9 cellular contexts compared by ENCODE assay signal in the genomic region with DNA sequence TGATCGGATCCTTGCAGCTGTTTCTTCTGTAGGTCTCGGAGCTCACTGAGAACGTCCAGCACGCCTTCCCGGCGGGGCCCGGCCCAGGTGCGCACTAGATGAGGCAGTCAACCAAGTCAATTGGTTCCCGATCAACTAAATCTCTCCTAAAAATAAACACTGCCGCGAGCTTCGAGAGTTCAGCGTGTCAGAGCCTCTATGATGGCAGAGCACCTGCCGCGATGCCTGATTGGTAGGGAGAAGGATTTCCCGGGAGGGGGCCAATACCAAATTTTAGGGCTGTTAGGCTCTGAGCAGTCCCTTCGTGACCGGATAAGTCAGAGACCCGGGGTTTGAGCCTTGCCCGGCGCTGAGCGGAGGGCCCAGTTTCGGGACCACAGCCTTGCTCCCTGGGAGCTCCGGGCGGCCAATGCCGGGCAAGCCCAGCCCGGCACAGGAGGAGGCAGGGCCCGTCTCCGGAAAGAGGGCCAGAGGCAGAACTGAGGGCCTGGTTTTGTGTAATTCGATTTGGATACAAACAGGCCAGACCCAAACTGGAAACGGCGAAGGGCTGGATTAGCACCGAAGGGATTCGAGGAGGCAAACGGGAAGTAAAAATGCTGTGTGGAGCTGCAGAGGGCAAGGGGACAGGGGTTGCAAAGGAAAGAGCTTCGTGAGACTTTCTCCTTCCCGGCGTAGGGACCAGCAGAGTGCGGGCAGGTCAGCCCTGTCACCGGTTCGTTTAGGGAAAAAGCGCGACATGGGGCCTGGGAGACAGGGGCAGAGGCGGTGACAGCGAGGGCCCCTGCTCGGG. TPM values are rescaled to one million over a fixed set of nuclear protein-coding genes. Genes with fewer than 3 reads are reported as not detected.
DNase-seq lines count a peak whose midpoint lies in the region; ATAC-seq and TF ChIP-seq lines count a peak whose summit lies in the region.
"Had no signal": no experiment of that assay in that cellular context is flagged by ENCODE, and none has a peak within 500 bp of the region (broad histone marks: within the 10 kb centered on the region; RNA-seq: fewer than 3 reads in every experiment).

No MANE protein-coding gene starts in this region.

- H3K9ac ChIP-seq in liver (ENCODE audit: low read depth in 1 of 2, low read length in 2 of 2) = no peak overlapping the region

- CTCF ChIA-PET in Caco-2 (lab: Charles Lee) = no interaction called here

- H3K9me3 ChIP-seq in Caco-2 (no peaks in the 10 kb centered on the region), liver (ENCODE audit: control insufficient read depth in 4 of 4, low read length in 3 of 4) (no peaks in the 10 kb centered on the region)

- DNase-seq in Caco-2 (no peak), astrocyte of the cerebellum (ENCODE audit: low read depth) (no peak), type B pancreatic cell (ENCODE audit: extremely low spot score, unreplicated experiment) (no peak)

- in situ Hi-C loops in astrocyte of the cerebellum (cut with HindIII; ENCODE audit: low sequenced_read_pairs) = no loop called here

- H3K27me3 ChIP-seq in Caco-2 (replicated peaks; ENCODE audit: control insufficient read depth, insufficient read depth, low read length) (no peaks in the 10 kb centered on the region), liver (ENCODE audit: control insufficient read depth in 4 of 4, insufficient read depth in 4 of 4, low read length in 3 of 4) (peaks cover 0 to 12% (median 2%) of the 10 kb centered on the region in 4 donors)

- H3K9me3 Mint-ChIP-seq in Caco-2 (ENCODE audit: unreplicated experiment) (no peaks in the 10 kb centered on the region), type B pancreatic cell (no peaks in the 10 kb centered on the region)

- intact Hi-C loops in Caco-2 (cut with micrococcal nuclease; ENCODE audit: unreplicated experiment) = loop anchor here (2.0 to 10.0 kb wide), 3 partner anchors 127 to 711 kb away; no protein-coding TSS in a partner anchor

- TF ChIP-seq RAD21 in liver (IDR thresholded peaks at IDR 0.05) = no peak

- H3K4me1 ChIP-seq in Caco-2 (peaks cover 8% of the 10 kb centered on the region), liver (ENCODE audit: control insufficient read depth in 4 of 4, insufficient read depth in 4 of 4, low read length in 3 of 4) (peaks cover 5 to 11% (median 8%) of the 10 kb centered on the region in 4 donors)

- no peak overlapping the region for H3K27ac ChIP-seq in liver (ENCODE audit: low read depth in 1 of 2, low read length in 2 of 2)

- WGBS in liver = 13% methylated on average over 46 of the region's 46 CpGs

- peaks cover 6% of the 10 kb centered on the region for H3K27me3 Mint-ChIP-seq in Caco-2 (ENCODE audit: insufficient read depth, unreplicated experiment)
- H3K27me3 Mint-ChIP-seq in type B pancreatic cell = peaks cover 90% of the 10 kb centered on the region

- H3K36me3 ChIP-seq in Caco-2 (ENCODE audit: control insufficient read depth, insufficient read depth, low read length) = no peaks in the 10 kb centered on the region
- no peaks in the 10 kb centered on the region for H3K36me3 ChIP-seq in liver (ENCODE audit: control insufficient read depth in 4 of 4, insufficient read depth in 3 of 4, low read depth in 1 of 4, low read length in 3 of 4)

- peaks cover 5% of the 10 kb centered on the region for H3K36me3 Mint-ChIP-seq in Caco-2 (ENCODE audit: insufficient read depth, unreplicated experiment)
- H3K36me3 Mint-ChIP-seq in type B pancreatic cell = no peaks in the 10 kb centered on the region

- H3K4me1 Mint-ChIP-seq in Caco-2 (ENCODE audit: low read depth, unreplicated experiment) (no peaks in the 10 kb centered on the region), type B pancreatic cell (ENCODE audit: unreplicated experiment) (no peaks in the 10 kb centered on the region)

- H3K4me3 ChIP-seq in Caco-2 (ENCODE audit: low read depth, low read length) (peak overlapping the region; percentile 56), astrocyte of the cerebellum (ENCODE audit: low read depth, low read length) (peak overlapping the region; percentile 31), liver (ENCODE audit: low read depth in 1 of 3, low read length in 3 of 3) (peak overlapping the region in 2 of 3 donors; percentile 45 to 50)

- TF ChIP-seq CTCF in Caco-2 (IDR thresholded peaks at IDR 0.05; ENCODE audit: insufficient read depth in 1 of 2, low read depth in 1 of 2, low read length in 1 of 2, severe bottlenecking in 1 of 2, unreplicated experiment in 1 of 2) (no peak), astrocyte of the cerebellum (IDR thresholded peaks at IDR 0.05; ENCODE audit: low read depth, low read length, missing control alignments) (no peak), liver (IDR thresholded peaks at IDR 0.05; ENCODE audit: low read depth, low read length, missing input control) (no peak), type B pancreatic cell (conservative IDR thresholded peaks at IDR 0.05) (no peak)

- ATAC-seq in HG02759 (IDR thresholded peaks at IDR 0.05; ENCODE audit: unreplicated experiment) (peak; percentile 39), GM21526 (IDR thresholded peaks at IDR 0.05; ENCODE audit: low FRiP score, unreplicated experiment) (no peak), GM19467 (IDR thresholded peaks at IDR 0.05; ENCODE audit: unreplicated experiment) (no peak), GM19395 (IDR thresholded peaks at IDR 0.05; ENCODE audit: unreplicated experiment) (no peak)

- H3K27ac Mint-ChIP-seq in Caco-2 (ENCODE audit: unreplicated experiment) (no peak overlapping the region), type B pancreatic cell (no peak overlapping the region)

- POLR2A ChIA-PET in Caco-2 (lab: Charles Lee) = no interaction called here

- no TSS peak for BruUV-seq in Caco-2 (replicated peaks; lab: Mats Ljungman, UMichigan)

- H3K4me3 Mint-ChIP-seq in Caco-2 (ENCODE audit: unreplicated experiment) = peak overlapping the region; percentile 86
- peak overlapping the region; percentile 83 for H3K4me3 Mint-ChIP-seq in type B pancreatic cell

TF ChIP-seq in liver, 16 proteins besides CTCF, POLR2A, EP300 and RAD21:
- TF ChIP-seq NR2F2 (IDR thresholded peaks at IDR 0.05) (no peak), RXRA (IDR thresholded peaks at IDR 0.05) (no peak), JUND (IDR thresholded peaks at IDR 0.05) (no peak), HNF4A (conservative IDR thresholded peaks at IDR 0.05) (no peak), EGR1 (IDR thresholded peaks at IDR 0.05; ENCODE audit: low read depth in 2 of 2) (no peak), YY1 (IDR thresholded peaks at IDR 0.05) (no peak), FOXA1 (IDR thresholded peaks at IDR 0.05) (no peak), SP1 (IDR thresholded peaks at IDR 0.05) (no peak), TAF1 (conservative IDR thresholded peaks at IDR 0.05) (no peak), GABPA (IDR thresholded peaks at IDR 0.05 in 1 of 2, conservative IDR thresholded peaks at IDR 0.05 in 1 of 2) (no peak), HNF4G (IDR thresholded peaks at IDR 0.05) (no peak), FOXA2 (IDR thresholded peaks at IDR 0.05) (no peak)
- TF ChIP-seq, protein P1, sequence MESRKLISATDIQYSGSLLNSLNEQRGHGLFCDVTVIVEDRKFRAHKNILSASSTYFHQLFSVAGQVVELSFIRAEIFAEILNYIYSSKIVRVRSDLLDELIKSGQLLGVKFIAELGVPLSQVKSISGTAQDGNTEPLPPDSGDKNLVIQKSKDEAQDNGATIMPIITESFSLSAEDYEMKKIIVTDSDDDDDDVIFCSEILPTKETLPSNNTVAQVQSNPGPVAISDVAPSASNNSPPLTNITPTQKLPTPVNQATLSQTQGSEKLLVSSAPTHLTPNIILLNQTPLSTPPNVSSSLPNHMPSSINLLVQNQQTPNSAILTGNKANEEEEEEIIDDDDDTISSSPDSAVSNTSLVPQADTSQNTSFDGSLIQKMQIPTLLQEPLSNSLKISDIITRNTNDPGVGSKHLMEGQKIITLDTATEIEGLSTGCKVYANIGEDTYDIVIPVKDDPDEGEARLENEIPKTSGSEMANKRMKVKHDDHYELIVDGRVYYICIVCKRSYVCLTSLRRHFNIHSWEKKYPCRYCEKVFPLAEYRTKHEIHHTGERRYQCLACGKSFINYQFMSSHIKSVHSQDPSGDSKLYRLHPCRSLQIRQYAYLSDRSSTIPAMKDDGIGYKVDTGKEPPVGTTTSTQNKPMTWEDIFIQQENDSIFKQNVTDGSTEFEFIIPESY (IDR thresholded peaks at IDR 0.05) = no peak
- TF ChIP-seq, protein P2, sequence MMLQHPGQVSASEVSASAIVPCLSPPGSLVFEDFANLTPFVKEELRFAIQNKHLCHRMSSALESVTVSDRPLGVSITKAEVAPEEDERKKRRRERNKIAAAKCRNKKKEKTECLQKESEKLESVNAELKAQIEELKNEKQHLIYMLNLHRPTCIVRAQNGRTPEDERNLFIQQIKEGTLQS (IDR thresholded peaks at IDR 0.05) = no peak
- TF ChIP-seq, protein P3, sequence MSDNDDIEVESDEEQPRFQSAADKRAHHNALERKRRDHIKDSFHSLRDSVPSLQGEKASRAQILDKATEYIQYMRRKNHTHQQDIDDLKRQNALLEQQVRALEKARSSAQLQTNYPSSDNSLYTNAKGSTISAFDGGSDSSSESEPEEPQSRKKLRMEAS (IDR thresholded peaks at IDR 0.05) = no peak
- TF ChIP-seq, protein P4, sequence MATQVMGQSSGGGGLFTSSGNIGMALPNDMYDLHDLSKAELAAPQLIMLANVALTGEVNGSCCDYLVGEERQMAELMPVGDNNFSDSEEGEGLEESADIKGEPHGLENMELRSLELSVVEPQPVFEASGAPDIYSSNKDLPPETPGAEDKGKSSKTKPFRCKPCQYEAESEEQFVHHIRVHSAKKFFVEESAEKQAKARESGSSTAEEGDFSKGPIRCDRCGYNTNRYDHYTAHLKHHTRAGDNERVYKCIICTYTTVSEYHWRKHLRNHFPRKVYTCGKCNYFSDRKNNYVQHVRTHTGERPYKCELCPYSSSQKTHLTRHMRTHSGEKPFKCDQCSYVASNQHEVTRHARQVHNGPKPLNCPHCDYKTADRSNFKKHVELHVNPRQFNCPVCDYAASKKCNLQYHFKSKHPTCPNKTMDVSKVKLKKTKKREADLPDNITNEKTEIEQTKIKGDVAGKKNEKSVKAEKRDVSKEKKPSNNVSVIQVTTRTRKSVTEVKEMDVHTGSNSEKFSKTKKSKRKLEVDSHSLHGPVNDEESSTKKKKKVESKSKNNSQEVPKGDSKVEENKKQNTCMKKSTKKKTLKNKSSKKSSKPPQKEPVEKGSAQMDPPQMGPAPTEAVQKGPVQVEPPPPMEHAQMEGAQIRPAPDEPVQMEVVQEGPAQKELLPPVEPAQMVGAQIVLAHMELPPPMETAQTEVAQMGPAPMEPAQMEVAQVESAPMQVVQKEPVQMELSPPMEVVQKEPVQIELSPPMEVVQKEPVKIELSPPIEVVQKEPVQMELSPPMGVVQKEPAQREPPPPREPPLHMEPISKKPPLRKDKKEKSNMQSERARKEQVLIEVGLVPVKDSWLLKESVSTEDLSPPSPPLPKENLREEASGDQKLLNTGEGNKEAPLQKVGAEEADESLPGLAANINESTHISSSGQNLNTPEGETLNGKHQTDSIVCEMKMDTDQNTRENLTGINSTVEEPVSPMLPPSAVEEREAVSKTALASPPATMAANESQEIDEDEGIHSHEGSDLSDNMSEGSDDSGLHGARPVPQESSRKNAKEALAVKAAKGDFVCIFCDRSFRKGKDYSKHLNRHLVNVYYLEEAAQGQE (IDR thresholded peaks at IDR 0.05) = no peak

RNA-seq across cellular contexts. Expression of a gene that starts 0.6 kb away (rescaled TPM):
- total RNA-seq in Caco-2 (2022) (1.1 and 1.5 TPM in 2 replicates), liver (under 1 TPM; 0.09 to 0.67 TPM), type B pancreatic cell (ENCODE audit: low replicate concordance) (not detected in 2 replicates)
- 1 to 10 TPM in 1 of 2 donors, under 1 TPM in 1; 0.23 to 1.1 TPM for polyA plus RNA-seq in liver
- total RNA-seq: HT1080 had no signal
